ENCODE assay signal across 15 cellular contexts in the genomic region with DNA sequence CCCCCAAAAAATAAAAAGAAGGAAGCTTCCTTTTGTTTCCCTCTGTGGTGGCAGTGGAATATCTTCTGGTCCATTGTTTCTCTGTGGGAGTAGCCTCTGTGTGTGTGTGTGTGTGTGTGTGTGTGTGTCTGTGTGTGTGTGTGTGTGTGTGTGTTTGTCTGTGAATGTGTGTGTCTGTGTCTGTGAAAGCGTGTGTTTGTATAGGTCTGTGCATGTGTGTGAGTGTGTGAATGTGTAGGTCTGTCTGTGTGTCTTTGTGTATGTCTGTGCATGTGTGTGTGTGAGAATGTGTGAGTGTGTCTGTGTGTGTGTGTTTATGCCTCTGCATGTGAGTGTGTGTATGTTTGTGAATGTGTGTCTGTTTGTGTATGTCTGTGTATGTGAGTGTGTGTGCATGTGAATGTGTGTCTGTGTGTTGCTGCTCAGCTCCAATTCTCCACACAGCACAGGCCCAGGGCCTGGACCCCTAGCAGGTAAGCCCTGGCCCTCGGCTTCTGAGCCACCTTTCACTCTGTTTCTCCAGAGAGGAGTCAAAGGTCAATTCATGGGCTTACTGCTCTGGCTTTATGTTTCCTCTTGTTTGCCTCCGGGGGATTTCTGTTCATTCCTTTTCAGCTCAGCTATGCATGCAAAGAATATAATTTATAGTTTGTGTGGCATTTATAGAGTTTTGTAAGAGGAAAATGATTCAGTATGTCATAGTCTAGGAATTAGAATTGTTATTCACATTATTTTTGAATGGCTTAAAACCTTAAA.
A peak's percentile ranks its signal among the peaks of the same experiment; 100 is the strongest.
DNase-seq lines count a peak whose midpoint lies in the region; ATAC-seq and TF ChIP-seq lines count a peak whose summit lies in the region.
"Had no signal": no experiment of that assay in that cellular context is flagged by ENCODE, and none has a peak within 500 bp of the region (broad histone marks: within the 10 kb centered on the region; RNA-seq: fewer than 3 reads in every experiment).

No MANE protein-coding gene starts in this region.

- DNase-seq in ELR (ENCODE audit: low read depth) (peak; percentile 69), Panc1 (ENCODE audit: low read depth, low spot score) (no peak), fibroblast of villous mesenchyme (ENCODE audit: low read depth) (peak; percentile 58), renal cortical epithelial cell (ENCODE audit: low read depth) (peak; percentile 80), NCI-H187 treated with DMSO at 0.1 percent for 48 hours (lab: John Stamatoyannopoulos, UW) (no peak), mammary epithelial cell (no peak), NCI-H2081 (lab: John Stamatoyannopoulos, UW) (no peak)
- DNase-seq: activated T-cell treated with anti-CD3 and anti-CD28 coated beads, Interleukin-2, amount 50 U/mL, for 4 hours; central memory CD4-positive, alpha-beta T cell; head of caudate nucleus; kidney glomerular epithelial cell; NCI-H2081 treated with DMSO at 0.1 percent for 48 hours; NCI-H82 had no signal

- H2AFZ ChIP-seq in mammary epithelial cell (ENCODE audit: low read depth, low read length), result no peak overlapping the region

- ATAC-seq in Panc1 (peak; percentile 51; the same call in 1 of the 2 replicates), GM21367 (IDR thresholded peaks at IDR 0.05; ENCODE audit: unreplicated experiment) (no peak)
- ATAC-seq: activated T-cell treated with anti-CD3 and anti-CD28 coated beads, Interleukin-2, amount 50 U/mL, for 4 hours; Right ventricle myocardium inferior had no signal

- no peak overlapping the region for H3K4me3 ChIP-seq in Panc1 (ENCODE audit: low read depth in 2 of 2, low read length in 2 of 2)
- H3K4me3 ChIP-seq in fibroblast of villous mesenchyme (ENCODE audit: low read depth, low read length), result no peak overlapping the region
- no peak overlapping the region for H3K4me3 ChIP-seq in mammary epithelial cell (replicated peaks in 1 of 3; ENCODE audit: insufficient read depth in 1 of 3, low read depth in 2 of 3, low read length in 3 of 3)

- BruUV-seq in Panc1 (replicated peaks; lab: Mats Ljungman, UMichigan) (no TSS peak), mammary epithelial cell (replicated peaks; lab: Mats Ljungman, UMichigan) (no TSS peak)

- H3K9me3 ChIP-seq in Panc1 (ENCODE audit: control insufficient read depth, insufficient read depth, low read depth, low read length) (no peaks in the 10 kb centered on the region), mammary epithelial cell (replicated peaks; ENCODE audit: insufficient read depth, low read length) (no peaks in the 10 kb centered on the region)

- 56% methylated on average over 3 of the region's 3 CpGs for WGBS in mammary epithelial cell (ENCODE audit: low coverage, missing lambda C conversion rate)

- dilution Hi-C loops in mammary epithelial cell (cut with HindIII; ENCODE audit: low sequenced_read_pairs), result no loop called here

- H3K36me3 ChIP-seq in Panc1 (ENCODE audit: control insufficient read depth, insufficient read depth, low read length) (no peaks in the 10 kb centered on the region), mammary epithelial cell (ENCODE audit: insufficient read depth, low read length) (no peaks in the 10 kb centered on the region)

- no peaks in the 10 kb centered on the region for H4K20me1 ChIP-seq in mammary epithelial cell (ENCODE audit: insufficient read depth, low read length)

- intact Hi-C loops in Panc1 (cut with micrococcal nuclease; ENCODE audit: unreplicated experiment), result no loop called here
- intact Hi-C loops in mammary epithelial cell (cut with micrococcal nuclease), result no loop called here

- TF ChIP-seq CTCF in Panc1 (IDR thresholded peaks at IDR 0.05), result no peak
- no peak for TF ChIP-seq CTCF in fibroblast of villous mesenchyme (IDR thresholded peaks at IDR 0.05; ENCODE audit: insufficient read depth, low read depth, low read length)
- no peak for TF ChIP-seq CTCF in mammary epithelial cell (conservative IDR thresholded peaks at IDR 0.05 in 1 of 2, IDR thresholded peaks at IDR 0.05 in 1 of 2; ENCODE audit: extremely low read depth in 1 of 2, insufficient read depth in 1 of 2, low read depth in 1 of 2, low read length in 2 of 2)

- H3K79me2 ChIP-seq in mammary epithelial cell (ENCODE audit: insufficient read depth, low read length), result no peaks in the 10 kb centered on the region

- in situ Hi-C loops in Panc1 (cut with HindIII; ENCODE audit: low pct_unique_long_range_greater_than_20kb, low sequenced_read_pairs) (no loop called here), mammary epithelial cell (cut with MboI; ENCODE audit: low sequenced_read_pairs in 2 of 2) (no loop called here)

- CTCF ChIA-PET in Panc1 (lab: Charles Lee) (no interaction called here), mammary epithelial cell (lab: Charles Lee; ENCODE audit: low non-redundant PET) (no interaction called here)

- no peak overlapping the region for H3K4me2 ChIP-seq in mammary epithelial cell (ENCODE audit: insufficient read depth, low read depth, low read length)

- H3K9ac ChIP-seq in mammary epithelial cell (ENCODE audit: insufficient read depth, low read length), result no peak overlapping the region

- H3K4me1 ChIP-seq in Panc1 (ENCODE audit: control insufficient read depth, insufficient read depth, low read length) (no peaks in the 10 kb centered on the region), mammary epithelial cell (ENCODE audit: insufficient read depth, low read length) (no peaks in the 10 kb centered on the region)

- H3K27ac ChIP-seq in Panc1 (ENCODE audit: low read length), result no peak overlapping the region
- H3K27ac ChIP-seq in mammary epithelial cell (ENCODE audit: insufficient read depth, low read depth, low read length), result no peak overlapping the region

- POLR2A ChIA-PET in Panc1 (lab: Charles Lee), result interaction anchor here (0.6 kb wide), 1 partner anchor 422 kb away, joined by 4 read pairs; no protein-coding TSS in a partner anchor

- H3K27me3 ChIP-seq in Panc1 (ENCODE audit: control insufficient read depth, insufficient read depth, low read length) (no peaks in the 10 kb centered on the region), mammary epithelial cell (ENCODE audit: insufficient read depth, low read length) (no peaks in the 10 kb centered on the region)

Comparison
In these comparisons a context has a peak if more than half of its experiments do, and no peak if none do; other contexts are left out.
1. DNase-seq: peak in ELR (single experiment), fibroblast of villous mesenchyme (single experiment) and renal cortical epithelial cell (single experiment); none in Panc1 (single experiment), NCI-H187 treated with DMSO at 0.1 percent for 48 hours (single experiment), mammary epithelial cell (single experiment) and NCI-H2081 (0 of 2).